In the genomic region with DNA sequence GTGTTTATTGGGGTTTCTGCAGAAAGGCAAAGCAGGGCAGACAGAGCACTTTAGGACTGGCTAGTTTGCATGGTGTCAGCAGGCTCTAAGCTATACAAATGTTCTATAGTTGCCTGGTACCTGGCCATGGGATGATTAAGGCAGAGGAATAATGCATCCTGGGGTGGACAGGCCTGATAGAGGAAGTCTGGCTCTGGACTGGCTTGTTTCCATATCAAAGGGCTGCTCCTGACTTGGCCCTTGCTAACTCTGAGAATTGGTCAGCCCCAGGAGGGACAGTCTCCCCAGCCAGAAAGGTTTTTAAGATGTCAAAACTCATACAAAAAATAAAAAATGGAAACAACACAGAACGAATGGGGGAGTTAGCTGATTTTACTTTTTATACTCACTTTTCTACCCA, we compare ENCODE assay signal across 22 cellular contexts.
DNase-seq lines count a peak whose midpoint lies in the region; ATAC-seq and TF ChIP-seq lines count a peak whose summit lies in the region.
"Had no signal": no experiment of that assay in that cellular context is flagged by ENCODE, and none has a peak within 500 bp of the region (broad histone marks: within the 10 kb centered on the region; RNA-seq: fewer than 3 reads in every experiment).

No MANE protein-coding gene starts in this region.

- peaks cover 35% of the 10 kb centered on the region for H3K4me1 Mint-ChIP-seq in GM23338
- H3K4me1 Mint-ChIP-seq in WTC11 = peaks cover 31% of the 10 kb centered on the region
- no peaks in the 10 kb centered on the region for H3K4me1 Mint-ChIP-seq in osteocyte (ENCODE audit: unreplicated experiment)

- DNase-seq in Right ventricle myocardium superior (no peak), left ventricle myocardium inferior (no peak), GM23338 (ENCODE audit: low spot score) (peak; percentile 8), WTC11 (ENCODE audit: low spot score) (no peak), osteocyte (ENCODE audit: extremely low spot score, unreplicated experiment) (peak; percentile 27), left lung (no peak)
- DNase-seq: AML-193; Caco-2; Calu3; CD4-positive, alpha-beta T cell; CD8-positive, alpha-beta T cell; DND-41; EL; GDM1 had no signal

- H3K27ac Mint-ChIP-seq in GM23338 = no peak overlapping the region
- no peak overlapping the region for H3K27ac Mint-ChIP-seq in WTC11
- H3K27ac Mint-ChIP-seq in osteocyte (ENCODE audit: unreplicated experiment) = no peak overlapping the region
- H3K27ac Mint-ChIP-seq: B cell; CD4-positive, alpha-beta T cell; CD8-positive, alpha-beta T cell had no signal

- H3K4me3 Mint-ChIP-seq in GM23338 (no peak overlapping the region), WTC11 (no peak overlapping the region), osteocyte (ENCODE audit: unreplicated experiment) (no peak overlapping the region)
- H3K4me3 Mint-ChIP-seq: B cell; CD4-positive, alpha-beta T cell; CD8-positive, alpha-beta T cell had no signal

- 0 out of 2 replicates have a peak, but pooled peaks cover 3% of the 10 kb centered on the region for H4K20me1 ChIP-seq in GM23338 (replicated peaks; ENCODE audit: insufficient read depth)
- H4K20me1 ChIP-seq: BLaER1 treated with 17β-estradiol and CSF1 and Interleukin-3, amounts not matched to agents 10 nM and 100 nM had no signal

- H3K79me2 ChIP-seq in GM23338 (replicated peaks; ENCODE audit: insufficient read depth) = no peaks in the 10 kb centered on the region

- H3K27me3 ChIP-seq in left ventricle myocardium inferior (ENCODE audit: low read depth) = no peaks in the 10 kb centered on the region
- no peaks in the 10 kb centered on the region for H3K27me3 ChIP-seq in GM23338 (ENCODE audit: insufficient read depth)
- H3K27me3 ChIP-seq in left lung = no peaks in the 10 kb centered on the region
- H3K27me3 ChIP-seq: BLaER1 treated with 17β-estradiol and CSF1 and Interleukin-3, amounts not matched to agents 10 nM and 100 nM had no signal

- H3K9me3 ChIP-seq in left ventricle myocardium inferior (replicated peaks) (no peaks in the 10 kb centered on the region), left lung (no peaks in the 10 kb centered on the region)
- H3K9me3 ChIP-seq: A549; BLaER1 treated with 17β-estradiol and CSF1 and Interleukin-3, amounts not matched to agents 10 nM and 100 nM; Caco-2 had no signal

- CTCF ChIA-PET in WTC11 (lab: Charles Lee) = no interaction called here

- no peak overlapping the region for H3K4me2 ChIP-seq in GM23338
- H3K4me2 ChIP-seq: A549 had no signal

- H3K4me1 ChIP-seq in left ventricle myocardium inferior (peaks cover 15% of the 10 kb centered on the region), GM23338 (ENCODE audit: insufficient read depth) (peaks cover 18% of the 10 kb centered on the region; the same call in 1 of the 2 replicates), left lung (no peaks in the 10 kb centered on the region)
- H3K4me1 ChIP-seq: A549 had no signal

- H3K36me3 Mint-ChIP-seq in GM23338 (ENCODE audit: low read depth) (no peaks in the 10 kb centered on the region), WTC11 (no peaks in the 10 kb centered on the region), osteocyte (ENCODE audit: unreplicated experiment) (no peaks in the 10 kb centered on the region)
- H3K36me3 Mint-ChIP-seq: CD8-positive, alpha-beta T cell had no signal

- POLR2A ChIA-PET in WTC11 (lab: Charles Lee) = no interaction called here

- ATAC-seq in Right ventricle myocardium superior (ENCODE audit: poor library complexity) = peak; percentile 44
- peak; percentile 39; the same call in 2 of the 3 replicates for ATAC-seq in GM23338
- ATAC-seq in WTC11 = peak; percentile 54
- ATAC-seq in GM21528 (IDR thresholded peaks at IDR 0.05; ENCODE audit: low FRiP score, unreplicated experiment) = no peak
- ATAC-seq in HG03521 (IDR thresholded peaks at IDR 0.05; ENCODE audit: unreplicated experiment) = no peak
- no peak for ATAC-seq in left lung
- ATAC-seq: A549; CD8-positive, alpha-beta T cell; GM12878 had no signal

- no peaks in the 10 kb centered on the region for H3F3A ChIP-seq in GM23338 (replicated peaks; ENCODE audit: low read depth)

- H3K4me3 ChIP-seq in left ventricle myocardium inferior (no peak overlapping the region), GM23338 (no peak overlapping the region), left lung (no peak overlapping the region)
- H3K4me3 ChIP-seq: A549; BLaER1 treated with 17β-estradiol and CSF1 and Interleukin-3, amounts not matched to agents 10 nM and 100 nM; GM12878 had no signal

- no peak for TF ChIP-seq CTCF in left ventricle myocardium inferior (IDR thresholded peaks at IDR 0.05; ENCODE audit: borderline replicate concordance)
- no peak for TF ChIP-seq CTCF in GM23338 (conservative IDR thresholded peaks at IDR 0.05; ENCODE audit: low read depth in 2 of 2)
- no peak for TF ChIP-seq CTCF in WTC11 (IDR thresholded peaks at IDR 0.05)
- no peak for TF ChIP-seq CTCF in osteocyte (IDR thresholded peaks at IDR 0.05)
- TF ChIP-seq CTCF in left lung (IDR thresholded peaks at IDR 0.05) = no peak

- H3K27me3 Mint-ChIP-seq in GM23338 (ENCODE audit: insufficient read depth, low read depth, poor library complexity) (peaks cover 6% of the 10 kb centered on the region), WTC11 (ENCODE audit: low read depth) (no peaks in the 10 kb centered on the region; the same call in 1 of the 2 replicates), osteocyte (ENCODE audit: unreplicated experiment) (peaks cover 12% of the 10 kb centered on the region)

- H3K27ac ChIP-seq in left ventricle myocardium inferior (replicated peaks) = no peak overlapping the region
- no peak overlapping the region for H3K27ac ChIP-seq in GM23338 (ENCODE audit: low read depth)
- no peak overlapping the region for H3K27ac ChIP-seq in left lung
- H3K27ac ChIP-seq: 22Rv1; A549; BLaER1 treated with 17β-estradiol and CSF1 and Interleukin-3, amounts not matched to agents 10 nM and 100 nM; C4-2B had no signal

- no peaks in the 10 kb centered on the region for H3K36me3 ChIP-seq in left ventricle myocardium inferior
- H3K36me3 ChIP-seq in GM23338 (ENCODE audit: insufficient read depth) = no peaks in the 10 kb centered on the region
- H3K36me3 ChIP-seq in left lung = no peaks in the 10 kb centered on the region
- H3K36me3 ChIP-seq: BLaER1 treated with 17β-estradiol and CSF1 and Interleukin-3, amounts not matched to agents 10 nM and 100 nM had no signal

- H3K9me3 Mint-ChIP-seq in GM23338 = no peaks in the 10 kb centered on the region
- H3K9me3 Mint-ChIP-seq in WTC11 = no peaks in the 10 kb centered on the region
- H3K9me3 Mint-ChIP-seq in osteocyte (ENCODE audit: unreplicated experiment) = no peaks in the 10 kb centered on the region
- H3K9me3 Mint-ChIP-seq: CD4-positive, alpha-beta T cell; CD8-positive, alpha-beta T cell had no signal

- no peaks in the 10 kb centered on the region for H3K9me2 ChIP-seq in GM23338 (ENCODE audit: insufficient read depth)

- no peak overlapping the region for H2AFZ ChIP-seq in GM23338

- intact Hi-C loops in Right ventricle myocardium superior (cut with DNase I) (no loop called here), left ventricle myocardium inferior (cut with micrococcal nuclease) (no loop called here), left lung (cut with DNase I) (loop anchor here in 1 of 2 donors (10.0 kb wide), 1 partner anchor 133 kb away; the partner anchor contains the start of gene TBC1D7)

TF ChIP-seq in WTC11, 78 proteins besides CTCF, POLR2A, EP300 and RAD21 (continues in another document):
- no peak for TF ChIP-seq ZNF232 (CRISPR knock-in tag; IDR thresholded peaks at IDR 0.05)
- TF ChIP-seq NR1H2 (CRISPR knock-in tag; IDR thresholded peaks at IDR 0.05) = no peak
- TF ChIP-seq MXD4 (CRISPR knock-in tag; IDR thresholded peaks at IDR 0.05; ENCODE audit: borderline replicate concordance) = no peak
- no peak for TF ChIP-seq ZNF416 (CRISPR knock-in tag; IDR thresholded peaks at IDR 0.05)
- no peak for TF ChIP-seq ZNF263 (CRISPR knock-in tag; IDR thresholded peaks at IDR 0.05; ENCODE audit: low read depth)
- TF ChIP-seq NR2C2 (CRISPR knock-in tag; IDR thresholded peaks at IDR 0.05) = no peak
- no peak for TF ChIP-seq ZNF138 (CRISPR knock-in tag; conservative IDR thresholded peaks at IDR 0.05)
- no peak for TF ChIP-seq TCF7 (CRISPR knock-in tag; IDR thresholded peaks at IDR 0.05; ENCODE audit: low read depth)
- TF ChIP-seq SMAD4 (CRISPR knock-in tag; IDR thresholded peaks at IDR 0.05) = no peak
- no peak for TF ChIP-seq TEAD4 (CRISPR knock-in tag; IDR thresholded peaks at IDR 0.05)
- TF ChIP-seq, protein P1, sequence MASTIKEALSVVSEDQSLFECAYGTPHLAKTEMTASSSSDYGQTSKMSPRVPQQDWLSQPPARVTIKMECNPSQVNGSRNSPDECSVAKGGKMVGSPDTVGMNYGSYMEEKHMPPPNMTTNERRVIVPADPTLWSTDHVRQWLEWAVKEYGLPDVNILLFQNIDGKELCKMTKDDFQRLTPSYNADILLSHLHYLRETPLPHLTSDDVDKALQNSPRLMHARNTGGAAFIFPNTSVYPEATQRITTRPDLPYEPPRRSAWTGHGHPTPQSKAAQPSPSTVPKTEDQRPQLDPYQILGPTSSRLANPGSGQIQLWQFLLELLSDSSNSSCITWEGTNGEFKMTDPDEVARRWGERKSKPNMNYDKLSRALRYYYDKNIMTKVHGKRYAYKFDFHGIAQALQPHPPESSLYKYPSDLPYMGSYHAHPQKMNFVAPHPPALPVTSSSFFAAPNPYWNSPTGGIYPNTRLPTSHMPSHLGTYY (CRISPR knock-in tag; IDR thresholded peaks at IDR 0.05) = no peak
- no peak for TF ChIP-seq GTF2I (CRISPR knock-in tag; conservative IDR thresholded peaks at IDR 0.05)
- no peak for TF ChIP-seq EMX1 (CRISPR knock-in tag; IDR thresholded peaks at IDR 0.05)
- TF ChIP-seq CDX4 (CRISPR knock-in tag; IDR thresholded peaks at IDR 0.05; ENCODE audit: borderline replicate concordance) = no peak
- no peak for TF ChIP-seq E2F4 (CRISPR knock-in tag; IDR thresholded peaks at IDR 0.05; ENCODE audit: borderline replicate concordance, low read depth)

Comparison
In these comparisons a context has a peak if more than half of its experiments do, and no peak if none do; other contexts are left out.
1. ATAC-seq: peak in Right ventricle myocardium superior (single experiment), GM23338 (single experiment) and WTC11 (single experiment); none in GM21528 (single experiment), HG03521 (single experiment) and left lung (single experiment).
2. DNase-seq: peak in GM23338 (single experiment) and osteocyte (single experiment); none in Right ventricle myocardium superior (single experiment), left ventricle myocardium inferior (single experiment), WTC11 (single experiment) and left lung (0 of 2).